ENCODE assay signal across 8 cellular contexts in the genomic region with DNA sequence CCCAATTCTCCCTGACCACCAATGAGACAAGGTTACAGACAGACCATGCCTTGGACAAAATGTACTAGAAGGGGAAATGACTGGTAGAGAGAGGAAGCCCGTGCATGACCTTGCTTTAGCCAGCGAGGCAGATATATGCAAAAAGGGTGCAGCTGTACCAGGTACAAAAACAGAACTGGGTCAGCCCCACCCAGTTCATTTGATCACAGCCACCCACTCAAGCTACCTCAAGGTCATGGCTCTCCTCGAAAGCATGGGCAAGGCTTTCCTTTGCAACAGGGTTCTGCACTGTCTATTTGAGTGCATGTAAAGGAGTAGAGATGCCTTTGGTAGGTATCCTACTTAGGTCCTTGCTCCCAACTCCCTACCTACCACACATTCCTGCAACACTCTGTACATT. TPM values are rescaled to one million over a fixed set of nuclear protein-coding genes. Genes with fewer than 3 reads are reported as not detected.
DNase-seq lines count a peak whose midpoint lies in the region; ATAC-seq lines count a peak whose summit lies in the region.

No MANE protein-coding gene starts in this region.

- H3K27ac ChIP-seq in Karpas-422 (ENCODE audit: low read length), result no peak overlapping the region
- H3K27ac ChIP-seq in effector memory CD4-positive, alpha-beta T cell (ENCODE audit: insufficient read depth, low read length, poor library complexity, severe bottlenecking), result no peak overlapping the region

- H3K79me2 ChIP-seq in Karpas-422 (ENCODE audit: low read length), result no peaks in the 10 kb centered on the region

- DNase-seq in Karpas-422 (peak; percentile 79), lung microvascular endothelial cell (ENCODE audit: low read depth in 2 of 2) (peak; percentile 30 to 58), NCI-H82 treated with DMSO at 0.1 percent for 48 hours (lab: John Stamatoyannopoulos, UW; ENCODE audit: unreplicated experiment) (no peak)
- DNase-seq in effector memory CD4-positive, alpha-beta T cell, result no peak

- no peaks in the 10 kb centered on the region for H3K27me3 ChIP-seq in Karpas-422 (ENCODE audit: low read length)
- H3K27me3 ChIP-seq in effector memory CD4-positive, alpha-beta T cell (replicated peaks; ENCODE audit: control insufficient read depth, insufficient read depth, low read length, poor library complexity, severe bottlenecking), result no peaks in the 10 kb centered on the region

- H2AFZ ChIP-seq in Karpas-422 (ENCODE audit: low read length), result no peak overlapping the region

- H3K4me3 ChIP-seq in Karpas-422 (ENCODE audit: low read length), result no peak overlapping the region
- H3K4me3 ChIP-seq in effector memory CD4-positive, alpha-beta T cell (ENCODE audit: insufficient read depth, low read depth, low read length, poor library complexity, severe bottlenecking), result no peak overlapping the region

- H3K9me2 ChIP-seq in Karpas-422 (replicated peaks; ENCODE audit: insufficient read depth, low read length), result no peaks in the 10 kb centered on the region

- H3K4me2 ChIP-seq in Karpas-422 (ENCODE audit: low read depth, low read length, poor library complexity, severe bottlenecking), result peak overlapping the region; percentile 38

- peaks cover 22% of the 10 kb centered on the region for H3K4me1 ChIP-seq in Karpas-422 (ENCODE audit: low read length)
- H3K4me1 ChIP-seq in effector memory CD4-positive, alpha-beta T cell (ENCODE audit: control insufficient read depth, insufficient read depth, low read length, poor library complexity, severe bottlenecking), result no peaks in the 10 kb centered on the region

- ATAC-seq in GM18867 (IDR thresholded peaks at IDR 0.05; ENCODE audit: unreplicated experiment), result peak; percentile 94
- peak; percentile 67 for ATAC-seq in GM21825 (IDR thresholded peaks at IDR 0.05; ENCODE audit: unreplicated experiment)
- no peak for ATAC-seq in HG03097 (IDR thresholded peaks at IDR 0.05; ENCODE audit: low FRiP score, unreplicated experiment)
- no peak for ATAC-seq in GM18870 (IDR thresholded peaks at IDR 0.05; ENCODE audit: unreplicated experiment)

- H3K9ac ChIP-seq in Karpas-422 (ENCODE audit: low read length), result no peak overlapping the region

- H3K36me3 ChIP-seq in Karpas-422 (ENCODE audit: insufficient read depth, low read length), result no peaks in the 10 kb centered on the region
- no peaks in the 10 kb centered on the region for H3K36me3 ChIP-seq in effector memory CD4-positive, alpha-beta T cell (ENCODE audit: control insufficient read depth, insufficient read depth, low read length)

- no peaks in the 10 kb centered on the region for H4K20me1 ChIP-seq in Karpas-422 (ENCODE audit: insufficient read depth, low read depth, low read length)

- H3K9me3 ChIP-seq in Karpas-422 (ENCODE audit: low read length), result peaks cover 3% of the 10 kb centered on the region; the same call in 1 of the 2 replicates
- no peaks in the 10 kb centered on the region for H3K9me3 ChIP-seq in effector memory CD4-positive, alpha-beta T cell (ENCODE audit: control insufficient read depth, low read length)

RNA-seq across cellular contexts. Expression of a gene that starts 33.3 kb away (rescaled TPM):
- total RNA-seq in Karpas-422 (2014; rRNA removed; shearing (Covaris generic); ENCODE audit: low replicate concordance), result not detected in 2 replicates
- 50.8 and 96.4 TPM in 2 replicates for total RNA-seq in lung microvascular endothelial cell

Comparison
In these comparisons a context has a peak if more than half of its experiments do, and no peak if none do; other contexts are left out.
1. ATAC-seq: peak in GM18867 (single experiment) and GM21825 (single experiment); none in HG03097 (single experiment) and GM18870 (single experiment).
2. DNase-seq: peak in Karpas-422 (single experiment) and lung microvascular endothelial cell (2 of 2); none in NCI-H82 treated with DMSO at 0.1 percent for 48 hours (single experiment) and effector memory CD4-positive, alpha-beta T cell (0 of 3).
3. RNA of a gene that starts 33.3 kb away (total RNA-seq): 50.8 to 96.4 TPM in lung microvascular endothelial cell; not detected in Karpas-422; every median in the first group is over 10 times any median in the second.